9 cellular contexts compared by ENCODE assay signal in the genomic region with DNA sequence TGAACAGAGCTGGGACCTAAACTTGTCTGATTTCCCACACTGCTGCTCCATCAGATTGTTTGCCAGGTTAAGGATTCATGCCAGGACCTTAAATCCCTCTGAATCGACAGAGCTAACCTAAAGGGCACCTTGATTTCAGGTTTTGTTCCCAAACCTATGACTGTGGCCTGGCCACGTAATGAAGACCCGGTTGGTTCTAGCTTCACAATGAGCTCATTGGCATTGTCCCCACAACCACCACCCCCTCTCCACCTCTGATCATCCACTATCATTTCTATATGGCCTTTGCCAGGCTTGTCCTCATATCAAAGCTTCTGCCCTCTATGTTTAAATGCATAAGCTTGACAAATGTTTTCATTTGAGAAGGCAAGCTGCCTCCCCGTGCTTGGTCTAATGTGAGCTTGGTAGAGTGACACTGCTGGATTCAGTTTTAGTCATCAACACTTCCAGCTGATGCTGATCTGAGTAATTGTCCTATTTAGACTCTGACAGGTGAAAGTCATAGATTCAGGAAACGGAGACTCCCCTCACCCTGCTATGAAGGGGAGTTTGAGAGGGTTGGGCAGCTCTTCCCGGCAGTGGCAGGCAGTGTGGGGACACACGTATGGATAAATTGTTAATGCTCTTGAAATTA.
DNase-seq lines count a peak whose midpoint lies in the region; ATAC-seq and TF ChIP-seq lines count a peak whose summit lies in the region.
"Had no signal": no experiment of that assay in that cellular context is flagged by ENCODE, and none has a peak within 500 bp of the region (broad histone marks: within the 10 kb centered on the region; RNA-seq: fewer than 3 reads in every experiment).

No MANE protein-coding gene starts in this region.

- no peak overlapping the region for H3K4me3 Mint-ChIP-seq in activated naive CD4-positive, alpha-beta T cell treated with anti-CD3 and anti-CD28 coated beads, Interleukin-2, amount 50 U/mL, for 24 hours

- no peak for TF ChIP-seq CTCF in gastroesophageal sphincter (IDR thresholded peaks at IDR 0.05)
- no peak for TF ChIP-seq CTCF in lower leg skin (IDR thresholded peaks at IDR 0.05)

- peak overlapping the region; percentile 74 for H3K27ac Mint-ChIP-seq in activated naive CD4-positive, alpha-beta T cell treated with anti-CD3 and anti-CD28 coated beads, Interleukin-2, amount 50 U/mL, for 24 hours

- no peak overlapping the region for H3K4me3 ChIP-seq in gastroesophageal sphincter
- H3K4me3 ChIP-seq in lower leg skin (ENCODE audit: low read depth, poor library complexity, severe bottlenecking): no peak overlapping the region
- H3K4me3 ChIP-seq: lower lobe of right lung had no signal

- DNase-seq in OCI-M1 (lab: John Stamatoyannopoulos, UW): no peak
- no peak for DNase-seq in lower leg skin (ENCODE audit: low spot score in 2 of 2)
- DNase-seq: amygdala, lower lobe of right lung had no signal

- H3K36me3 ChIP-seq in gastroesophageal sphincter: no peaks in the 10 kb centered on the region
- H3K36me3 ChIP-seq: lower lobe of right lung had no signal

- no peaks in the 10 kb centered on the region for H3K9me3 ChIP-seq in gastroesophageal sphincter
- H3K9me3 ChIP-seq: lower lobe of right lung had no signal

- no peaks in the 10 kb centered on the region for H3K4me1 ChIP-seq in gastroesophageal sphincter
- H3K4me1 ChIP-seq: lower lobe of right lung had no signal

- no peak for TF ChIP-seq POLR2A in gastroesophageal sphincter (IDR thresholded peaks at IDR 0.05)
- no peak for TF ChIP-seq POLR2A in lower leg skin (IDR thresholded peaks at IDR 0.05)

- peaks cover 38% of the 10 kb centered on the region for H3K4me1 Mint-ChIP-seq in activated naive CD4-positive, alpha-beta T cell treated with anti-CD3 and anti-CD28 coated beads, Interleukin-2, amount 50 U/mL, for 24 hours

- H3K27me3 ChIP-seq in gastroesophageal sphincter: no peaks in the 10 kb centered on the region

- no peaks in the 10 kb centered on the region for H3K27me3 Mint-ChIP-seq in activated naive CD4-positive, alpha-beta T cell treated with anti-CD3 and anti-CD28 coated beads, Interleukin-2, amount 50 U/mL, for 24 hours

- ATAC-seq in GM18861 (IDR thresholded peaks at IDR 0.05; ENCODE audit: unreplicated experiment) (peak; percentile 96), GM19468 (IDR thresholded peaks at IDR 0.05; ENCODE audit: extremely low read depth, unreplicated experiment) (peak; percentile 91), HG03060 (IDR thresholded peaks at IDR 0.05; ENCODE audit: low read depth, unreplicated experiment) (peak; percentile 96), gastroesophageal sphincter (no peak)
- ATAC-seq: lower lobe of right lung had no signal

- intact Hi-C loops in lower leg skin (cut with DNase I; ENCODE audit: low total_unique reads): no loop called here

- H3K9me3 Mint-ChIP-seq in activated naive CD4-positive, alpha-beta T cell treated with anti-CD3 and anti-CD28 coated beads, Interleukin-2, amount 50 U/mL, for 24 hours: peaks cover 13% of the 10 kb centered on the region

- peaks cover 2% of the 10 kb centered on the region for H3K36me3 Mint-ChIP-seq in activated naive CD4-positive, alpha-beta T cell treated with anti-CD3 and anti-CD28 coated beads, Interleukin-2, amount 50 U/mL, for 24 hours

- WGBS in gastroesophageal sphincter (ENCODE audit: low coverage in 1 of 2), 2 donors: 84 to 85% methylated on average over 3 to 5 of the region's 7 CpGs
- 70 to 81% methylated on average over 7 of the region's 7 CpGs for WGBS in lower leg skin, 2 donors

- no peak overlapping the region for H3K27ac ChIP-seq in gastroesophageal sphincter
- H3K27ac ChIP-seq: lower lobe of right lung had no signal

- no peak for TF ChIP-seq EP300 in gastroesophageal sphincter (IDR thresholded peaks at IDR 0.05)
